Comparison of ENCODE assay signal across 8 cellular contexts in genomic region chr7:128739048-128739962, GRCh38. TPM values are rescaled to one million over a fixed set of nuclear protein-coding genes. Genes with fewer than 3 reads are reported as not detected.
A peak's percentile ranks its signal among the peaks of the same experiment; 100 is the strongest.
DNase-seq lines count a peak whose midpoint lies in the region; ATAC-seq lines count a peak whose summit lies in the region.

TSS of gene CALU (plus strand) at chr7:128739359. CDS start at chr7:128748584, 9,225 bp downstream.

- peak; percentile 93 to 96 (median 94) for DNase-seq in CD8-positive, alpha-beta memory T cell
- DNase-seq in HS-5 (ENCODE audit: low read depth) (peak; percentile 79), lung microvascular endothelial cell (ENCODE audit: low read depth in 2 of 2) (peak; percentile 97 to 98)
- DNase-seq in NK-92 treated with Interleukin-12 subunit alpha and Interleukin-12 subunit beta, amount 100 ng/mL, for 24 hours (lab: John Stamatoyannopoulos, UW) = peak; percentile 97
- DNase-seq in effector memory CD4-positive, alpha-beta T cell = peak; percentile 89 to 92 (median 92)
- peak; percentile 89 to 91 (median 90) for DNase-seq in stimulated activated CD4-positive, alpha-beta T cell treated with anti-CD3 and anti-CD28 coated beads, TNF-alpha, amount 100 ng/mL, for 48 hours (ENCODE audit: low read depth in 3 of 3)

- no peaks in the 10 kb centered on the region for H3K36me3 ChIP-seq in CD8-positive, alpha-beta memory T cell (ENCODE audit: insufficient read depth, low read length)
- H3K36me3 ChIP-seq in effector memory CD4-positive, alpha-beta T cell (ENCODE audit: control insufficient read depth, insufficient read depth, low read length) = no peaks in the 10 kb centered on the region

- POLR2A ChIA-PET in CD8-positive, alpha-beta memory T cell (lab: Charles Lee) = interaction anchor here (0.5 to 1.1 kb wide), 3 partner anchors 23 to 52 kb away, joined by 3 to 7 read pairs (median 4); no protein-coding TSS in a partner anchor
- POLR2A ChIA-PET in activated CD8-positive, alpha-beta memory T cell treated with anti-CD3 and anti-CD28 coated beads for 36 hours (lab: Charles Lee) = interaction anchor here (0.5 to 1.4 kb wide), 4 partner anchors 11 to 124 kb away, joined by 3 to 4 read pairs (median 3); partner anchors contain the start of gene ATP6V1F

- H3K27ac Mint-ChIP-seq in CD8-positive, alpha-beta memory T cell = peak within 1 kb of the TSS; percentile 91 to 99 (median 98)

- peak within 1 kb of the TSS; percentile 94 to 100 (median 99) for H3K4me3 Mint-ChIP-seq in CD8-positive, alpha-beta memory T cell

- H3K27me3 ChIP-seq in CD8-positive, alpha-beta memory T cell (ENCODE audit: insufficient read depth, low read length, poor library complexity, severe bottlenecking) = no peaks in the 10 kb centered on the region
- no peaks in the 10 kb centered on the region for H3K27me3 ChIP-seq in effector memory CD4-positive, alpha-beta T cell (replicated peaks; ENCODE audit: control insufficient read depth, insufficient read depth, low read length, poor library complexity, severe bottlenecking)

- CTCF ChIA-PET in CD8-positive, alpha-beta memory T cell (lab: Charles Lee) = interaction anchor here (0.8 to 1.3 kb wide), 6 partner anchors 10 to 312 kb away, joined by 3 to 5 read pairs (median 3); no protein-coding TSS in a partner anchor
- CTCF ChIA-PET in activated CD8-positive, alpha-beta memory T cell treated with anti-CD3 and anti-CD28 coated beads for 36 hours (lab: Charles Lee) = interaction anchor here (1.0 to 1.3 kb wide), 2 partner anchors 17 to 37 kb away, joined by 3 read pairs; no protein-coding TSS in a partner anchor

- H3K4me1 ChIP-seq in CD8-positive, alpha-beta memory T cell (ENCODE audit: insufficient read depth, low read length) = peaks cover 27% of the 10 kb centered on the region
- peaks cover 14% of the 10 kb centered on the region for H3K4me1 ChIP-seq in effector memory CD4-positive, alpha-beta T cell (ENCODE audit: control insufficient read depth, insufficient read depth, low read length, poor library complexity, severe bottlenecking)

- peak; percentile 97 for ATAC-seq in GM19468 (IDR thresholded peaks at IDR 0.05; ENCODE audit: extremely low read depth, unreplicated experiment)

- no peaks in the 10 kb centered on the region for H3K9me3 ChIP-seq in CD8-positive, alpha-beta memory T cell (ENCODE audit: low read length)
- no peaks in the 10 kb centered on the region for H3K9me3 ChIP-seq in effector memory CD4-positive, alpha-beta T cell (ENCODE audit: control insufficient read depth, low read length)

- H3K27ac ChIP-seq in CD8-positive, alpha-beta memory T cell (ENCODE audit: low read depth, low read length) = peak within 1 kb of the TSS; percentile 98
- peak within 1 kb of the TSS; percentile 81 for H3K27ac ChIP-seq in effector memory CD4-positive, alpha-beta T cell (ENCODE audit: insufficient read depth, low read length, poor library complexity, severe bottlenecking)

- H3K4me1 Mint-ChIP-seq in CD8-positive, alpha-beta memory T cell = peaks cover 43 to 57% (median 52%) of the 10 kb centered on the region in 3 donors

- peak within 1 kb of the TSS; percentile 96 for H3K4me3 ChIP-seq in CD8-positive, alpha-beta memory T cell (ENCODE audit: low read length)
- H3K4me3 ChIP-seq in effector memory CD4-positive, alpha-beta T cell (ENCODE audit: insufficient read depth, low read depth, low read length, poor library complexity, severe bottlenecking) = peak within 1 kb of the TSS; percentile 97

- H3K36me3 Mint-ChIP-seq in CD8-positive, alpha-beta memory T cell = peaks cover 0 to 13% (median 0%) of the 10 kb centered on the region in 3 donors

- no peaks in the 10 kb centered on the region for H3K27me3 Mint-ChIP-seq in CD8-positive, alpha-beta memory T cell

- no peaks in the 10 kb centered on the region for H3K9me3 Mint-ChIP-seq in CD8-positive, alpha-beta memory T cell

RNA-seq across cellular contexts. Expression of gene CALU, which starts in this region (rescaled TPM):
- total RNA-seq in CD8-positive, alpha-beta memory T cell = 10 to 100 TPM; 51.4 to 52.0 TPM
- polyA plus RNA-seq in CD8-positive, alpha-beta memory T cell = 28.8 TPM
- total RNA-seq in activated CD8-positive, alpha-beta memory T cell treated with anti-CD3 and anti-CD28 coated beads for 36 hours = 10 to 100 TPM; 53.0 to 53.9 TPM
- 227 and 242 TPM in 2 replicates for total RNA-seq in lung microvascular endothelial cell

Comparison
In these comparisons a context has a peak if more than half of its experiments do, and no peak if none do; other contexts are left out.
1. Peak in every context shown above with its lines: DNase-seq, ATAC-seq, H3K4me3 ChIP-seq and H3K27ac ChIP-seq.